ENCODE assay signal across 8 cellular contexts in the genomic region with DNA sequence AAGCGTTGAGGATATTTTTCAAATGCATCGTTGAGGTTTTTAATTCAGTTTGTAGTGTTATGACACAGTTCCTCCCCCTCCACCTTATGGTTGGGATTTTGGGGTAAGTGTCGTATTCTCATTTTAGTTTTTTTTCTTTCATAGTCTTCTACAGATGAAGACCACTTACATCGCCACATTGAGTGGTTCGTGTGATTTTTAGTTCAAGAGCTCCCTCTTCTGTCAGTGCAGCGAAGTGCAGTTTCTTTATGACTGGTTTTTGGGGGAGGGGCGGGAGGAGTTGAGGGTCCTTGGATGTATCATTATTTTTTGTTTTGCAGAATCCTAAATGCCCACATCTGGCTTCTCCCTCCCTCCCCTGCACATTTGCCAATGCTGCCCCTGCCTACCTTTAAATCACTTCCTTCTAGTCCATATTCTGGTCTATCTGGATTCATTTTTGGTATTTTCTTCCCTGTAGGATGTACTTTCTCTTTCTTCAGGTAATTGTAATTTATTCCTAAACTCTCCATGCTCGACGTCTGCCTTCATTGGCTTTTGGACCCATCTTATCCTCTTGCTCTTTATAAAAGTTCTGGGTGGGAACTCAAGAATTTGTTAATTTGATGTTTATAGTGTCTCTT.
DNase-seq lines count a peak whose midpoint lies in the region; ATAC-seq, FAIRE-seq and TF ChIP-seq lines count a peak whose summit lies in the region.

No MANE protein-coding gene starts in this region.

- BruUV-seq in K562 (replicated peaks; lab: Mats Ljungman, UMichigan) = no TSS peak

- H3K36me3 ChIP-seq in HAP-1 (replicated peaks) = no peaks in the 10 kb centered on the region
- no peaks in the 10 kb centered on the region for H3K36me3 ChIP-seq in K562 (ENCODE audit: control insufficient read depth, insufficient read depth, low read length)

- H3K79me2 ChIP-seq in K562 (ENCODE audit: control insufficient read depth, insufficient read depth, low read length) = no peaks in the 10 kb centered on the region

- H2AFZ ChIP-seq in K562 (ENCODE audit: low read depth, low read length) = no peak overlapping the region

- no peak overlapping the region for H3K27ac ChIP-seq in K562 (ENCODE audit: extremely low read depth, low read depth, low read length)

- no peak overlapping the region for H3K4me2 ChIP-seq in K562 (ENCODE audit: insufficient read depth, low read length)

- DNase-seq in Caki2 (ENCODE audit: low read depth) = peak; percentile 37
- DNase-seq in HAP-1 (ENCODE audit: low spot score in 2 of 2) = peak; percentile 37 to 70
- DNase-seq in NCI-H524 treated with DMSO at 0.1 percent for 48 hours (lab: John Stamatoyannopoulos, UW) = peak; percentile 24
- peak; percentile 69 to 72 (median 71) for DNase-seq in K562 (ENCODE audit: extremely low read depth in 1 of 4, low spot score in 3 of 4)
- DNase-seq in left lobe of liver (ENCODE audit: low spot score) = no peak
- DNase-seq in urothelium cell line (ENCODE audit: low spot score) = peak; percentile 38

- H3K4me3 ChIP-seq in HAP-1 (no peak overlapping the region), K562 (no peak overlapping the region)

- no peak overlapping the region for H3K9ac ChIP-seq in K562 (ENCODE audit: insufficient read depth in 1 of 2, low read depth in 2 of 2, low read length in 2 of 2)

- ATAC-seq in K562 (peak; percentile 78), left lobe of liver (peak; percentile 74), GM21825 (IDR thresholded peaks at IDR 0.05; ENCODE audit: unreplicated experiment) (no peak), GM21390 (IDR thresholded peaks at IDR 0.05; ENCODE audit: unreplicated experiment) (no peak)

- H3K9me1 ChIP-seq in K562 (ENCODE audit: control insufficient read depth, insufficient read depth, low read length) = no peaks in the 10 kb centered on the region

- peaks cover 8% of the 10 kb centered on the region; the same call in 1 of the 2 replicates for H3K27me3 ChIP-seq in HAP-1 (ENCODE audit: low read depth)
- H3K27me3 ChIP-seq in K562 (ENCODE audit: control insufficient read depth in 2 of 2, insufficient read depth in 2 of 2, low read length in 2 of 2) = peaks cover 0 to 29% of the 10 kb centered on the region in 2 experiments; a peak in 3 of 5 replicates

- POLR2A ChIA-PET in K562 (lab: Yijun Ruan, JAX) = interaction anchor here (1.0 kb wide), 1 partner anchor 10 kb away, joined by 3 read pairs; no protein-coding TSS in a partner anchor

- in situ Hi-C loops in Caki2 (cut with HindIII; ENCODE audit: low pct_unique_long_range_greater_than_20kb, low sequenced_read_pairs) (no loop called here), HAP-1 (cut with MboI; ENCODE audit: low sequenced_read_pairs) (no loop called here), K562 (cut with MboI) (loop anchor here (25.0 kb wide), 2 partner anchors 731 to 956 kb away; partner anchors contain the start of genes GPR153 and PLEKHG5)

- TF ChIP-seq POLR2A in K562 (conservative IDR thresholded peaks at IDR 0.05) = no peak

- no peaks in the 10 kb centered on the region for H3K4me1 ChIP-seq in HAP-1
- no peaks in the 10 kb centered on the region for H3K4me1 ChIP-seq in K562 (replicated peaks in 1 of 2; ENCODE audit: control insufficient read depth in 2 of 2, insufficient read depth in 2 of 2, low read length in 2 of 2)

- TF ChIP-seq EP300 in K562 (IDR thresholded peaks at IDR 0.05; ENCODE audit: low read length) = no peak

- intact Hi-C loops in K562 (cut with micrococcal nuclease) = loop anchor here (2.0 to 10.0 kb wide), 2 partner anchors 424 to 498 kb away; no protein-coding TSS in a partner anchor

- peak; percentile 82 to 90 for TF ChIP-seq RAD21 in K562 (CRISPR knock-in tag; conservative IDR thresholded peaks at IDR 0.05 in 1 of 2, IDR thresholded peaks at IDR 0.05 in 1 of 2)

- FAIRE-seq in K562 (lab: Jason Lieb, UNC) = peak; percentile 87
- no peak for FAIRE-seq in urothelium cell line (lab: Jason Lieb, UNC)

- H3K9me3 ChIP-seq in HAP-1 (no peaks in the 10 kb centered on the region), K562 (replicated peaks; ENCODE audit: control insufficient read depth, insufficient read depth, low read depth, low read length) (no peaks in the 10 kb centered on the region)

- TF ChIP-seq CTCF in K562 (IDR thresholded peaks at IDR 0.05 in 2 of 3, conservative IDR thresholded peaks at IDR 0.05 in 1 of 3; ENCODE audit: insufficient read depth in 2 of 3, low read depth in 1 of 3, low read length in 3 of 3) = peak; percentile 78 to 95 (median 89)

- CTCF ChIA-PET in K562 (lab: Yijun Ruan, JAX; ENCODE audit: low intra/inter-chr PET ratio) = interaction anchor here (0.6 to 2.1 kb wide), 7 partner anchors 145 to 732 kb away, joined by 3 to 19 read pairs (median 5); no protein-coding TSS in a partner anchor

- WGBS in K562 (ENCODE audit: insufficient coverage, low coverage, missing lambda C conversion rate) = 4% methylated on average over 9 of the region's 9 CpGs

- no peaks in the 10 kb centered on the region; the same call in 1 of the 2 replicates for H4K20me1 ChIP-seq in K562 (replicated peaks; ENCODE audit: control insufficient read depth, insufficient read depth, low read length)

TF ChIP-seq in K562, 482 proteins besides CTCF, POLR2A, EP300 and RAD21 (continues in another document):
- TF ChIP-seq STAG1 (CRISPR knock-in tag; IDR thresholded peaks at IDR 0.05; ENCODE audit: borderline replicate concordance) = peak; percentile 37; the same call in 1 of the 2 replicates
- TF ChIP-seq ZBTB7A (IDR thresholded peaks at IDR 0.05; ENCODE audit: borderline replicate concordance, control insufficient read depth, low read depth, low read length) = peak; percentile 44; the same call in 1 of the 2 replicates
- no peak for TF ChIP-seq HBP1 (CRISPR knock-in tag; IDR thresholded peaks at IDR 0.05)
- TF ChIP-seq, protein P1, sequence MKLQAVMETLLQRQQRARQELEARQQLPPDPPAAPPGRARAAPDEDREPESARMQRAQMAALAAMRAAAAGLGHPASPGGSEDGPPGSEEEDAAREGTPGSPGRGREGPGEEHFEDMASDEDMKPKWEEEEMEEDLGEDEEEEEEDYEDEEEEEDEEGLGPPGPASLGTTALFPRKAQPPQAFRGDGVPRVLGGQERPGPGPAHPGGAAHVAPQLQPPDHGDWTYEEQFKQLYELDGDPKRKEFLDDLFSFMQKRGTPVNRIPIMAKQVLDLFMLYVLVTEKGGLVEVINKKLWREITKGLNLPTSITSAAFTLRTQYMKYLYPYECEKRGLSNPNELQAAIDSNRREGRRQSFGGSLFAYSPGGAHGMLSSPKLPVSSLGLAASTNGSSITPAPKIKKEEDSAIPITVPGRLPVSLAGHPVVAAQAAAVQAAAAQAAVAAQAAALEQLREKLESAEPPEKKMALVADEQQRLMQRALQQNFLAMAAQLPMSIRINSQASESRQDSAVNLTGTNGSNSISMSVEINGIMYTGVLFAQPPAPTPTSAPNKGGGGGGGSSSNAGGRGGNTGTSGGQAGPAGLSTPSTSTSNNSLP (IDR thresholded peaks at IDR 0.05; ENCODE audit: borderline replicate concordance, low read depth, low read length) = no peak
- TF ChIP-seq KLF16 (IDR thresholded peaks at IDR 0.05) = peak; percentile 62; the same call in 1 of the 2 replicates
- no peak for TF ChIP-seq MCM5 (IDR thresholded peaks at IDR 0.05; ENCODE audit: low read depth)
- TF ChIP-seq FOSL1 (tag; conservative IDR thresholded peaks at IDR 0.05) = no peak
- TF ChIP-seq L3MBTL2 (IDR thresholded peaks at IDR 0.05) = 0 out of 2 replicates have a peak, but pooled peaks have one; percentile 17
- 0 out of 2 replicates have a peak, but pooled peaks have one; percentile 17 for TF ChIP-seq CREM (IDR thresholded peaks at IDR 0.05; ENCODE audit: low read depth)
- TF ChIP-seq SMC3 (conservative IDR thresholded peaks at IDR 0.05; ENCODE audit: insufficient read depth, low read depth, low read length) = peak; percentile 71
- no peak for TF ChIP-seq ZNF232 (CRISPR knock-in tag; IDR thresholded peaks at IDR 0.05)
- TF ChIP-seq RB1 (IDR thresholded peaks at IDR 0.05; ENCODE audit: low read depth) = 0 out of 2 replicates have a peak, but pooled peaks have one; percentile 31
- TF ChIP-seq NR2C2 (CRISPR knock-in tag; IDR thresholded peaks at IDR 0.05) = no peak
- TF ChIP-seq NR2C2 (tag; IDR thresholded peaks at IDR 0.05) = no peak
- TF ChIP-seq CC2D1A (IDR thresholded peaks at IDR 0.05) = 0 out of 2 replicates have a peak, but pooled peaks have one; percentile 45
- TF ChIP-seq FOXK2 (conservative IDR thresholded peaks at IDR 0.05 in 1 of 2, IDR thresholded peaks at IDR 0.05 in 1 of 2; ENCODE audit: low read depth in 2 of 2) = no peak
- TF ChIP-seq FOXK1 (CRISPR knock-in tag; IDR thresholded peaks at IDR 0.05; ENCODE audit: borderline replicate concordance) = no peak
- TF ChIP-seq DPF2 (IDR thresholded peaks at IDR 0.05) = no peak
- TF ChIP-seq, protein P2, sequence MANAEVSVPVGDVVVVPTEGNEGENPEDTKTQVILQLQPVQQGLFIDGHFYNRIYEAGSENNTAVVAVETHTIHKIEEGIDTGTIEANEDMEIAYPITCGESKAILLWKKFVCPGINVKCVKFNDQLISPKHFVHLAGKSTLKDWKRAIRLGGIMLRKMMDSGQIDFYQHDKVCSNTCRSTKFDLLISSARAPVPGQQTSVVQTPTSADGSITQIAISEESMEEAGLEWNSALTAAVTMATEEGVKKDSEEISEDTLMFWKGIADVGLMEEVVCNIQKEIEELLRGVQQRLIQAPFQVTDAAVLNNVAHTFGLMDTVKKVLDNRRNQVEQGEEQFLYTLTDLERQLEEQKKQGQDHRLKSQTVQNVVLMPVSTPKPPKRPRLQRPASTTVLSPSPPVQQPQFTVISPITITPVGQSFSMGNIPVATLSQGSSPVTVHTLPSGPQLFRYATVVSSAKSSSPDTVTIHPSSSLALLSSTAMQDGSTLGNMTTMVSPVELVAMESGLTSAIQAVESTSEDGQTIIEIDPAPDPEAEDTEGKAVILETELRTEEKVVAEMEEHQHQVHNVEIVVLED (CRISPR knock-in tag; IDR thresholded peaks at IDR 0.05) = no peak

Comparison
In these comparisons a context has a peak if more than half of its experiments do, and no peak if none do; other contexts are left out.
1. ATAC-seq: peak in K562 (single experiment) and left lobe of liver (single experiment); none in GM21825 (single experiment) and GM21390 (single experiment).